ENCODE assay signal across 13 cellular contexts in genomic region chr22:39291501-39291900, GRCh38. TPM values are rescaled to one million over a fixed set of nuclear protein-coding genes. Genes with fewer than 3 reads are reported as not detected.
DNase-seq lines count a peak whose midpoint lies in the region; ATAC-seq and TF ChIP-seq lines count a peak whose summit lies in the region.
"Had no signal": no experiment of that assay in that cellular context is flagged by ENCODE, and none has a peak within 500 bp of the region (broad histone marks: within the 10 kb centered on the region; RNA-seq: fewer than 3 reads in every experiment).

No MANE protein-coding gene starts in this region.

- H2AFZ ChIP-seq in Loucy (ENCODE audit: low read length) = no peak overlapping the region

- POLR2A ChIA-PET in AG04450 (lab: Yijun Ruan, JAX) = interaction anchor here (0.8 to 1.4 kb wide), 2 partner anchors 14 to 27 kb away, joined by 3 to 5 read pairs; no protein-coding TSS in a partner anchor

- intact Hi-C loops in psoas muscle (cut with DNase I) = loop anchor here in 1 of 2 donors (2.0 kb wide), 1 partner anchor 55 kb away; no protein-coding TSS in a partner anchor

- H3F3A ChIP-seq in Loucy (ENCODE audit: low read depth) = no peaks in the 10 kb centered on the region; the same call in 1 of the 2 replicates

- WGBS in psoas muscle, 3 donors = 72 to 83% (median 77%) methylated on average over 10 of the region's 10 CpGs

- H3K4me2 ChIP-seq in Loucy (ENCODE audit: low read depth, low read length, poor library complexity, severe bottlenecking) = no peak overlapping the region

- H3K27me3 ChIP-seq in AG04450 (ENCODE audit: control insufficient read depth, insufficient read depth, low read length) (no peaks in the 10 kb centered on the region), Loucy (ENCODE audit: insufficient read depth, low read length, poor library complexity, severe bottlenecking) (no peaks in the 10 kb centered on the region), psoas muscle (ENCODE audit: insufficient read depth in 3 of 3, low read length in 2 of 3) (no peaks in the 10 kb centered on the region)

- H3K9me3 ChIP-seq in AG04450 (ENCODE audit: control insufficient read depth, insufficient read depth, low read length) (no peaks in the 10 kb centered on the region; the same call in 1 of the 2 replicates), Loucy (ENCODE audit: insufficient read depth, low read depth, low read length) (no peaks in the 10 kb centered on the region), psoas muscle (no peaks in the 10 kb centered on the region)

- peak in 2 of 4 donors; percentile 3 to 9 for ATAC-seq in psoas muscle
- no peak for ATAC-seq in HG02588 (IDR thresholded peaks at IDR 0.05; ENCODE audit: unreplicated experiment)
- ATAC-seq in HG03460 (IDR thresholded peaks at IDR 0.05; ENCODE audit: unreplicated experiment) = no peak
- ATAC-seq in GM19328 (IDR thresholded peaks at IDR 0.05; ENCODE audit: unreplicated experiment) = no peak

- peaks cover 13% of the 10 kb centered on the region for H3K4me1 ChIP-seq in Loucy (ENCODE audit: insufficient read depth, low read length, poor library complexity, severe bottlenecking)
- peaks cover 26% of the 10 kb centered on the region for H3K4me1 ChIP-seq in psoas muscle

- no peak for DNase-seq in AG04450 (ENCODE audit: low read depth, low spot score)
- no peak for DNase-seq in epithelial cell of proximal tubule (ENCODE audit: low read depth)
- no peak for DNase-seq in psoas muscle
- DNase-seq in NCI-H146 treated with DMSO at 0.1 percent for 48 hours (lab: John Stamatoyannopoulos, UW; ENCODE audit: unreplicated experiment) = no peak
- DNase-seq: activated CD4-positive, alpha-beta T cell treated with anti-CD3 and anti-CD28 coated beads for 4 hours; activated gamma-delta T cell treated with Interleukin-2 at 50 U/mL for 16 hours; NCI-H1048; small intestine had no signal

- H3K4me3 ChIP-seq in AG04450 (ENCODE audit: low read depth, low read length) (no peak overlapping the region), Loucy (ENCODE audit: low read length, poor library complexity, severe bottlenecking) (no peak overlapping the region), epithelial cell of proximal tubule (ENCODE audit: low read depth, low read length) (no peak overlapping the region), psoas muscle (no peak overlapping the region)

- H4K20me1 ChIP-seq in Loucy (ENCODE audit: insufficient read depth, low read length, poor library complexity, severe bottlenecking) = no peaks in the 10 kb centered on the region

- H3K27ac ChIP-seq in AG04450 (ENCODE audit: low read depth, low read length) (no peak overlapping the region), psoas muscle (peak overlapping the region; percentile 78)

- H3K79me2 ChIP-seq in Loucy (ENCODE audit: insufficient read depth, low read length) = no peaks in the 10 kb centered on the region

- no peaks in the 10 kb centered on the region for H3K9me2 ChIP-seq in Loucy (replicated peaks; ENCODE audit: low read depth, low read length)

- H3K9ac ChIP-seq in Loucy (ENCODE audit: low read depth, low read length, poor library complexity, severe bottlenecking) = no peak overlapping the region

- H3K36me3 ChIP-seq in Loucy (ENCODE audit: insufficient read depth, low read length) = no peaks in the 10 kb centered on the region
- H3K36me3 ChIP-seq in psoas muscle (ENCODE audit: insufficient read depth in 1 of 2, low read depth in 1 of 2) = no peaks in the 10 kb centered on the region

- CTCF ChIA-PET in AG04450 (lab: Charles Lee) = no interaction called here

- TF ChIP-seq CTCF in AG04450 (IDR thresholded peaks at IDR 0.05; ENCODE audit: low read depth, low read length) (0 out of 2 replicates have a peak, but pooled peaks have one; percentile 14), Loucy (conservative IDR thresholded peaks at IDR 0.05; ENCODE audit: low read length) (peak; percentile 37; the same call in 1 of the 2 replicates), epithelial cell of proximal tubule (conservative IDR thresholded peaks at IDR 0.05; ENCODE audit: low read depth, low read length) (peak; percentile 39), psoas muscle (IDR thresholded peaks at IDR 0.05) (no peak)

RNA-seq across cellular contexts. Expression of gene RPL3, which starts 27.9 kb away (rescaled TPM):
- 3,445 and 3,813 TPM in 2 replicates for polyA plus RNA-seq in AG04450 (2011; rRNA removed)
- 2,106 and 2,539 TPM in 2 replicates for polyA minus RNA-seq in AG04450 (2011; rRNA and poly(A)+ RNA removed)
- total RNA-seq in epithelial cell of proximal tubule = 1,634 and 2,001 TPM in 2 replicates
- total RNA-seq in psoas muscle = 100 to 1,000 TPM; 266 to 539 (median 329) TPM
- polyA plus RNA-seq in psoas muscle = 1,000 to 10,000 TPM in 1 of 3 donors, 100 to 1,000 TPM in 2; 470 to 1,471 (median 727) TPM

RNA-seq across cellular contexts. Expression of gene PDGFB, which starts 46.7 kb away (rescaled TPM):
- polyA plus RNA-seq in AG04450 (2011; rRNA removed) (0.12 and 0.19 TPM in 2 replicates), psoas muscle (10 to 100 TPM in 1 of 3 donors, 1 to 10 TPM in 2; 5.2 to 10.1 (median 5.8) TPM)
- polyA minus RNA-seq in AG04450 (2011; rRNA and poly(A)+ RNA removed) = 0.41 and 0.78 TPM in 2 replicates
- total RNA-seq in epithelial cell of proximal tubule (41.1 and 79.6 TPM in 2 replicates), psoas muscle (10 to 100 TPM in 3 of 4 donors, 1 to 10 TPM in 1; 7.5 to 16.4 (median 14.0) TPM)
- total RNA-seq: B cell had no signal

RNA-seq across cellular contexts. Expression of gene SYNGR1, which starts 58.3 kb away (rescaled TPM):
- polyA plus RNA-seq in AG04450 (2011; rRNA removed) (20.8 and 31.7 TPM in 2 replicates), psoas muscle (10 to 100 TPM; 28.5 to 39.9 (median 37.1) TPM)
- 7.8 and 10.0 TPM in 2 replicates for polyA minus RNA-seq in AG04450 (2011; rRNA and poly(A)+ RNA removed)
- total RNA-seq in epithelial cell of proximal tubule (4.7 TPM in 2 replicates), psoas muscle (10 to 100 TPM; 15.3 to 20.4 (median 16.0) TPM)
